8 cellular contexts compared by ENCODE assay signal in the genomic region with DNA sequence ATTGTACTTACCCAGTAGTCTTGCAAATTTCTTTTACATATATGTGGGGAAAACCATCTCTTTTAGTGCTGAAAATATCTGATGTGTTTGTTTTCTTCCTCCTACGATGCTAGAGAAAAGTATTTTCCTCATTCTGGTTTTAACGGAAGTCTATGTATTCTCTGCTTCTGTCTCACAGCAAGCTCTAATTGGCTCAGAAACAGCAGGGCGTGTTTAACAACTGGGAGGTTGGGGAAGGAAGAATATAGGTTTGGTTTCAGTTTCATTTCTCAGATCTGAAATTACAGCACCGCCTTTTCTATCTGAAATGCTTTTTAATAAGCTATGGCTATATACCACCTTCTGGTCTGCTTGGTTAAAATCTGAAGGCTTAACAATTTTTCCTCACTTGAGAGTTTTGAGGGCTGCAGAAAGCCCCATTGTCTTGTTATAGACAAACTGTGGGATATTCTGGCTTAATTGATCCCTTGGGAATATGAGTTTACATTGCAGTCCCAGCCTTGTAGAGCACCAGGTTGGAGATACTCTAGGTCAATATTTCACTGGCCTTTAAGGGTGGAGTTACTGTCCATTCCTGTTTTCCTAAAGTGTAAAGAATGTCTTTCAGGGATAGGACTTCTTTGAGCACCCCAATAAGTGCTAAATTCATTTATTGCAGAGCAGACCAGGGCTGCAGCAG. TPM values are rescaled to one million over a fixed set of nuclear protein-coding genes. Genes with fewer than 3 reads are reported as not detected.
DNase-seq lines count a peak whose midpoint lies in the region; ATAC-seq, FAIRE-seq and TF ChIP-seq lines count a peak whose summit lies in the region.

Gene SAMD9, minus strand, starts transcription at position 128 of the 679 bp plus-strand sequence. CDS start 11,882 bp downstream, outside the sequence.

- ATAC-seq in GM23338, result no peak

- peak in 1 of 2 donors; percentile 39 for TF ChIP-seq POLR2A in Peyer's patch (IDR thresholded peaks at IDR 0.05)

- H3K9me3 Mint-ChIP-seq in GM23338, result peaks cover 8% of the 10 kb centered on the region; the same call in 1 of the 3 replicates

- no peaks in the 10 kb centered on the region for H3K79me2 ChIP-seq in GM23338 (replicated peaks; ENCODE audit: insufficient read depth)

- H3K27ac ChIP-seq in GM23338 (ENCODE audit: low read depth) (no peak within 1 kb of the TSS), KOPT-K1 (ENCODE audit: low read depth, low read length, poor library complexity, severe bottlenecking) (peak within 1 kb of the TSS; percentile 81), Peyer's patch (peak within 1 kb of the TSS; percentile 47 to 79 (median 67))

- peak within 1 kb of the TSS; percentile 38 for H2AFZ ChIP-seq in GM23338

- H3K4me2 ChIP-seq in GM23338, result no peak within 1 kb of the TSS

- no peaks in the 10 kb centered on the region; the same call in 1 of the 2 replicates for H3K9me2 ChIP-seq in GM23338 (ENCODE audit: insufficient read depth)

- no peak for FAIRE-seq in frontal cortex (lab: Jason Lieb, UNC)

- peak; percentile 60 for DNase-seq in GM04503 (ENCODE audit: low read depth)
- peak; percentile 28 for DNase-seq in GM23338 (ENCODE audit: low spot score)
- peak in 2 of 3 donors; percentile 64 to 82 for DNase-seq in Peyer's patch
- peak; percentile 79 for DNase-seq in activated effector memory CD4-positive, alpha-beta T cell treated with anti-CD3 and anti-CD28 coated beads, Interleukin-2, amount 50 U/mL, for 16 hours
- DNase-seq in frontal cortex (ENCODE audit: low spot score in 2 of 2), result peak; percentile 10 to 35
- DNase-seq in renal cortical epithelial cell (ENCODE audit: low read depth), result peak; percentile 81
- DNase-seq in islet precursor cell, result no peak

- H3K27me3 ChIP-seq in GM23338 (ENCODE audit: insufficient read depth), result no peaks in the 10 kb centered on the region
- no peaks in the 10 kb centered on the region for H3K27me3 ChIP-seq in Peyer's patch

- H3K9me3 ChIP-seq in KOPT-K1 (ENCODE audit: insufficient read depth, low read length, poor library complexity, severe bottlenecking) (peaks cover 11% of the 10 kb centered on the region), Peyer's patch (peaks cover 0 to 4% (median 0%) of the 10 kb centered on the region in 4 donors)

- H3K36me3 ChIP-seq in GM23338 (ENCODE audit: insufficient read depth), result no peaks in the 10 kb centered on the region
- H3K36me3 ChIP-seq in KOPT-K1 (ENCODE audit: insufficient read depth, low read length), result peaks cover 4% of the 10 kb centered on the region; the same call in 1 of the 2 replicates
- H3K36me3 ChIP-seq in Peyer's patch, result peaks cover 0 to 6% (median 0%) of the 10 kb centered on the region in 3 donors

- H4K20me1 ChIP-seq in GM23338 (replicated peaks; ENCODE audit: insufficient read depth), result no peaks in the 10 kb centered on the region

- TF ChIP-seq CTCF in GM23338 (conservative IDR thresholded peaks at IDR 0.05; ENCODE audit: low read depth in 2 of 2), result no peak
- no peak for TF ChIP-seq CTCF in Peyer's patch (IDR thresholded peaks at IDR 0.05)

- H3K27ac Mint-ChIP-seq in GM23338, result no peak within 1 kb of the TSS; the same call in 1 of the 2 replicates

- H3K4me3 Mint-ChIP-seq in GM23338, result no peak within 1 kb of the TSS

- H3K4me1 ChIP-seq in GM23338 (ENCODE audit: insufficient read depth) (no peaks in the 10 kb centered on the region), Peyer's patch (peaks cover 0 to 12% (median 4%) of the 10 kb centered on the region in 4 donors)

- no peaks in the 10 kb centered on the region for H3K36me3 Mint-ChIP-seq in GM23338 (ENCODE audit: low read depth)

- no peaks in the 10 kb centered on the region for H3K27me3 Mint-ChIP-seq in GM23338 (ENCODE audit: insufficient read depth, low read depth, poor library complexity)

- no peaks in the 10 kb centered on the region; the same call in 2 of the 3 replicates for H3K4me1 Mint-ChIP-seq in GM23338

- H3K4me3 ChIP-seq in GM23338 (no peak within 1 kb of the TSS), Peyer's patch (peak within 1 kb of the TSS; percentile 34 to 52 (median 42))

- no peaks in the 10 kb centered on the region for H3F3A ChIP-seq in GM23338 (replicated peaks; ENCODE audit: low read depth)

TF ChIP-seq in GM23338, 12 proteins besides CTCF, POLR2A, EP300 and RAD21:
- no peak for TF ChIP-seq ZNF331 (CRISPR knock-in tag; IDR thresholded peaks at IDR 0.05; ENCODE audit: low read depth)

RNA-seq across cellular contexts. Expression of gene SAMD9, which starts in this region (rescaled TPM):
- total RNA-seq in GM23338 (2014; rRNA removed; shearing (Covaris generic)), result 0.17 TPM in 1 of 2 replicates, not detected in the other
- 0.07 TPM in 1 of 2 replicates, not detected in the other for polyA plus RNA-seq in GM23338 (2016; fragmentation: Nextera tagmentation; extraction: Ambion mirVana)
- 10 to 100 TPM in 3 of 4 donors, 1 to 10 TPM in 1; 6.5 to 20.6 (median 17.4) TPM for total RNA-seq in Peyer's patch
- total RNA-seq in frontal cortex, result 1.6 TPM
- 17.7 and 22.3 TPM in 2 replicates for total RNA-seq in renal cortical epithelial cell

Comparison
In these comparisons a context has a peak if more than half of its experiments do, and no peak if none do; other contexts are left out.
1. Peak in DNase-seq in GM23338; RNA of the gene not detected or under 1 TPM.